Comparison of ENCODE assay signal across 16 cellular contexts in genomic region chr11:69326622-69327219, GRCh38. TPM values are rescaled to one million over a fixed set of nuclear protein-coding genes. Genes with fewer than 3 reads are reported as not detected.
DNase-seq lines count a peak whose midpoint lies in the region; FAIRE-seq and TF ChIP-seq lines count a peak whose summit lies in the region.
"Had no signal": no experiment of that assay in that cellular context is flagged by ENCODE, and none has a peak within 500 bp of the region (broad histone marks: within the 10 kb centered on the region; RNA-seq: fewer than 3 reads in every experiment).

No MANE protein-coding gene starts in this region.

- H3K4me1 ChIP-seq in mammary epithelial cell (ENCODE audit: insufficient read depth, low read length) (peaks cover 7% of the 10 kb centered on the region), breast epithelium (no peaks in the 10 kb centered on the region), colonic mucosa (no peaks in the 10 kb centered on the region), vagina (no peaks in the 10 kb centered on the region)

- no peak for TF ChIP-seq CTCF in mammary epithelial cell (conservative IDR thresholded peaks at IDR 0.05 in 1 of 2, IDR thresholded peaks at IDR 0.05 in 1 of 2; ENCODE audit: extremely low read depth in 1 of 2, insufficient read depth in 1 of 2, low read depth in 1 of 2, low read length in 2 of 2)
- TF ChIP-seq CTCF in breast epithelium (IDR thresholded peaks at IDR 0.05) = no peak
- TF ChIP-seq CTCF in colonic mucosa (IDR thresholded peaks at IDR 0.05) = no peak
- TF ChIP-seq CTCF in vagina (IDR thresholded peaks at IDR 0.05) = no peak

- no peak for FAIRE-seq in urothelium cell line (lab: Jason Lieb, UNC)
- no peak for FAIRE-seq in H54 (lab: Jason Lieb, UNC)
- FAIRE-seq: A549 had no signal

- dilution Hi-C loops in mammary epithelial cell (cut with HindIII; ENCODE audit: low sequenced_read_pairs) = no loop called here

- in situ Hi-C loops in mammary epithelial cell (cut with MboI; ENCODE audit: low sequenced_read_pairs in 2 of 2) = no loop called here

- H3K9ac ChIP-seq in mammary epithelial cell (ENCODE audit: insufficient read depth, low read length) (no peak overlapping the region), colonic mucosa (ENCODE audit: low read depth in 2 of 2, low read length in 2 of 2) (no peak overlapping the region)

- H3K27ac ChIP-seq in mammary epithelial cell (ENCODE audit: insufficient read depth, low read depth, low read length) (no peak overlapping the region), breast epithelium (no peak overlapping the region), colonic mucosa (no peak overlapping the region), vagina (no peak overlapping the region)

- no TSS peak for BruUV-seq in mammary epithelial cell (replicated peaks; lab: Mats Ljungman, UMichigan)

- H4K20me1 ChIP-seq in mammary epithelial cell (ENCODE audit: insufficient read depth, low read length) = no peaks in the 10 kb centered on the region

- H3K27me3 ChIP-seq in mammary epithelial cell (ENCODE audit: insufficient read depth, low read length) = no peaks in the 10 kb centered on the region
- H3K27me3 ChIP-seq in breast epithelium = no peaks in the 10 kb centered on the region
- H3K27me3 ChIP-seq in colonic mucosa = no peaks in the 10 kb centered on the region
- H3K27me3 ChIP-seq in vagina = no peaks in the 10 kb centered on the region

- TF ChIP-seq POLR2A in breast epithelium (IDR thresholded peaks at IDR 0.05) (no peak), vagina (IDR thresholded peaks at IDR 0.05) (no peak), H54 (IDR thresholded peaks at IDR 0.05; ENCODE audit: low read depth, low read length) (no peak)

- H3K79me2 ChIP-seq in mammary epithelial cell (ENCODE audit: insufficient read depth, low read length) = no peaks in the 10 kb centered on the region

- H2AFZ ChIP-seq in mammary epithelial cell (ENCODE audit: low read depth, low read length) = peak overlapping the region; percentile 9

- CTCF ChIA-PET in mammary epithelial cell (lab: Charles Lee; ENCODE audit: low non-redundant PET) = interaction anchor here (0.9 kb wide), 1 partner anchor 14 kb away, joined by 5 read pairs; no protein-coding TSS in a partner anchor

- DNase-seq in mammary epithelial cell = no peak
- no peak for DNase-seq in breast epithelium (ENCODE audit: low spot score in 2 of 2)
- peak; percentile 5 for DNase-seq in colonic mucosa
- DNase-seq in posterior vena cava (ENCODE audit: low spot score) = peak; percentile 16
- DNase-seq in vagina (ENCODE audit: extremely low spot score in 2 of 2) = peak; percentile 11 to 61
- DNase-seq in urothelium cell line (ENCODE audit: low spot score) = no peak
- no peak for DNase-seq in H54 (ENCODE audit: insufficient read length, low spot score)
- DNase-seq in NCI-H510A (lab: John Stamatoyannopoulos, UW) = no peak
- DNase-seq: DMS79 treated with DMSO at 0.1 percent for 48 hours, KG1, NCI-H1436 treated with DMSO at 0.1 percent for 48 hours, NCI-H2029 treated with DMSO at 0.1 percent for 48 hours, NCI-H2171 treated with DMSO at 0.1 percent for 48 hours, NCI-H774, PC-3 had no signal

- H3K9me3 ChIP-seq in mammary epithelial cell (replicated peaks; ENCODE audit: insufficient read depth, low read length) (no peaks in the 10 kb centered on the region), breast epithelium (no peaks in the 10 kb centered on the region), colonic mucosa (no peaks in the 10 kb centered on the region), vagina (no peaks in the 10 kb centered on the region)
- H3K9me3 ChIP-seq: A549 had no signal

- 52% methylated on average over 7 of the region's 7 CpGs for WGBS in mammary epithelial cell (ENCODE audit: low coverage, missing lambda C conversion rate)

- intact Hi-C loops in mammary epithelial cell (cut with micrococcal nuclease) (no loop called here), breast epithelium (cut with DNase I; ENCODE audit: low total_unique reads) (loop anchor here (5.0 kb wide), 1 partner anchor 509 kb away; no protein-coding TSS in a partner anchor), colonic mucosa (cut with DNase I) (no loop called here), posterior vena cava (cut with DNase I) (no loop called here), vagina (cut with DNase I) (no loop called here)

- no peak overlapping the region for H3K4me2 ChIP-seq in mammary epithelial cell (ENCODE audit: insufficient read depth, low read depth, low read length)
- H3K4me2 ChIP-seq: A549 had no signal

- no peaks in the 10 kb centered on the region for H3K36me3 ChIP-seq in mammary epithelial cell (ENCODE audit: insufficient read depth, low read length)
- H3K36me3 ChIP-seq in breast epithelium = no peaks in the 10 kb centered on the region
- H3K36me3 ChIP-seq in colonic mucosa = no peaks in the 10 kb centered on the region
- H3K36me3 ChIP-seq in vagina = no peaks in the 10 kb centered on the region

- H3K4me3 ChIP-seq in mammary epithelial cell (replicated peaks in 1 of 3; ENCODE audit: insufficient read depth in 1 of 3, low read depth in 2 of 3, low read length in 3 of 3) (no peak overlapping the region), breast epithelium (no peak overlapping the region), colonic mucosa (no peak overlapping the region), vagina (no peak overlapping the region)
- H3K4me3 ChIP-seq: A549 had no signal

RNA-seq across cellular contexts. Expression of gene MYEOV, which starts 32.8 kb away (rescaled TPM):
- total RNA-seq in mammary epithelial cell = under 1 TPM; 0.67 to 0.75 TPM
- 0.59 TPM for polyA plus RNA-seq in mammary epithelial cell
- 2.2 TPM for polyA minus RNA-seq in mammary epithelial cell
- 10 to 100 TPM in 2 of 3 donors, 1 to 10 TPM in 1; 2.8 to 22.0 (median 18.7) TPM for total RNA-seq in breast epithelium
- total RNA-seq in colonic mucosa = 1 to 10 TPM; 4.5 to 8.2 TPM
- total RNA-seq in posterior vena cava = under 1 TPM; 0.46 to 0.57 TPM
- total RNA-seq in vagina = 13.3 TPM

Comparison
In these comparisons a context has a peak if more than half of its experiments do, and no peak if none do; other contexts are left out.
1. DNase-seq: peak in colonic mucosa (single experiment), posterior vena cava (single experiment) and vagina (2 of 2); none in mammary epithelial cell (single experiment), breast epithelium (0 of 2), urothelium cell line (single experiment), H54 (single experiment) and NCI-H510A (single experiment).